ENCODE assay signal across 27 cellular contexts in genomic region chr4:158945529-158946108, GRCh38.
"Had no signal": no experiment of that assay in that cellular context is flagged by ENCODE, and none has a peak within 500 bp of the region (broad histone marks: within the 10 kb centered on the region; RNA-seq: fewer than 3 reads in every experiment).

No MANE protein-coding gene starts in this region.

- DNase-seq: activated CD8-positive, alpha-beta memory T cell treated with anti-CD3 and anti-CD28 coated beads, Interleukin-2, amount 10 ng/mL, durations not matched to agents 7 days and 5 days; activated CD8-positive, alpha-beta T cell treated with anti-CD3 and anti-CD28 coated beads, Interleukin-2, amount 10 ng/mL, durations not matched to agents 7 days and 5 days; activated naive CD8-positive, alpha-beta T cell treated with anti-CD3 and anti-CD28 coated beads, Interleukin-2, amount 50 U/mL, for 24 hours; activated T-cell treated with anti-CD3 and anti-CD28 coated beads, Interleukin-2, amount 50 U/mL, for 48 hours; anterior cingulate cortex; dermis blood vessel endothelial cell; effector CD4-positive, alpha-beta T cell; esophagus squamous epithelium; gastrocnemius medialis; glutamatergic neuron; kidney; left colon; lower lobe of right lung; mesendoderm; mucosa of descending colon; nucleus accumbens; pancreas; retina; sigmoid colon; small intestine; stimulated activated CD4-positive, alpha-beta T cell treated with anti-CD3 and anti-CD28 coated beads, Interleukin-4, amount 100 ng/mL, for 24 hours; T-helper 1 cell; trophoblast cell had no signal

- H3K27ac ChIP-seq: epithelial cell of prostate, esophagus squamous epithelium, gastrocnemius medialis, lower lobe of right lung, pancreas, prostate gland, sigmoid colon, thoracic aorta had no signal

- H3K9me3 ChIP-seq: esophagus squamous epithelium, gastrocnemius medialis, lower lobe of right lung, mucosa of descending colon, pancreas, prostate gland, sigmoid colon, thoracic aorta had no signal

- H3K36me3 ChIP-seq: esophagus squamous epithelium, gastrocnemius medialis, lower lobe of right lung, pancreas, prostate gland, sigmoid colon, thoracic aorta had no signal

- H3K4me3 ChIP-seq: esophagus squamous epithelium, gastrocnemius medialis, lower lobe of right lung, mucosa of descending colon, pancreas, prostate gland, sigmoid colon, thoracic aorta had no signal

- H3K27me3 ChIP-seq: esophagus squamous epithelium, gastrocnemius medialis, pancreas, sigmoid colon had no signal

- ATAC-seq: activated CD8-positive, alpha-beta memory T cell treated with anti-CD3 and anti-CD28 coated beads, Interleukin-2, amount 10 ng/mL, durations not matched to agents 7 days and 5 days; activated CD8-positive, alpha-beta T cell treated with anti-CD3 and anti-CD28 coated beads, Interleukin-2, amount 10 ng/mL, durations not matched to agents 7 days and 5 days; activated naive CD8-positive, alpha-beta T cell treated with anti-CD3 and anti-CD28 coated beads, Interleukin-2, amount 50 U/mL, for 24 hours; gastrocnemius medialis; left colon; lower lobe of right lung; mucosa of descending colon; pancreas; stimulated activated effector memory CD8-positive, alpha-beta T cell treated with anti-CD3 and anti-CD28 coated beads, Interleukin-12 subunit alpha, Interleukin-12 subunit beta, amount 100 ng/mL, for 72 hours had no signal

- H3K4me1 ChIP-seq: gastrocnemius medialis, lower lobe of right lung, pancreas, prostate gland, sigmoid colon had no signal
